2 cellular contexts compared by ENCODE assay signal in the genomic region with DNA sequence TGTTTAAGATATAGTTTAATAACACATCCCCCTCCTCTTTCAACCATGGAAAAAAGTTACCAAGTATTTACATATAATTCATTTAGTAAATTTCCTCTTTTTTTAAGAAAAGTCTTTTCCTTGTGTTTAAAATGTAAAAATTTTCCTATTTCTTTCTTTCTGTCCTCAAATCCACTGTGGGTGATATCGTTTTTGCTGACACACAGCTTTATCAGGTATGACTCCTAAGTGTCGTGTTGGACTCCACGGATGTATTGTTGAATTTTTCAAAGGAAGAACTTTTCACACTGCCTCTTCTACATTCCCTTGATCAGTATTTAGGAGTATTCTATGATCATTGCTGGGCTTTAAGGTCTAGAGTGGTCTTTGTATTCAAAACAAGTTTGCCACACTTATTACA.
TF ChIP-seq lines count a peak whose summit lies in the region.

No MANE protein-coding gene starts in this region.

TF ChIP-seq in HepG2, 621 proteins besides CTCF, POLR2A, EP300 and RAD21 (continues in another document):
- TF ChIP-seq, protein P1, sequence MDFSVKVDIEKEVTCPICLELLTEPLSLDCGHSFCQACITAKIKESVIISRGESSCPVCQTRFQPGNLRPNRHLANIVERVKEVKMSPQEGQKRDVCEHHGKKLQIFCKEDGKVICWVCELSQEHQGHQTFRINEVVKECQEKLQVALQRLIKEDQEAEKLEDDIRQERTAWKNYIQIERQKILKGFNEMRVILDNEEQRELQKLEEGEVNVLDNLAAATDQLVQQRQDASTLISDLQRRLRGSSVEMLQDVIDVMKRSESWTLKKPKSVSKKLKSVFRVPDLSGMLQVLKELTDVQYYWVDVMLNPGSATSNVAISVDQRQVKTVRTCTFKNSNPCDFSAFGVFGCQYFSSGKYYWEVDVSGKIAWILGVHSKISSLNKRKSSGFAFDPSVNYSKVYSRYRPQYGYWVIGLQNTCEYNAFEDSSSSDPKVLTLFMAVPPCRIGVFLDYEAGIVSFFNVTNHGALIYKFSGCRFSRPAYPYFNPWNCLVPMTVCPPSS (IDR thresholded peaks at IDR 0.05), result no peak
- TF ChIP-seq ZNF782 (CRISPR knock-in tag; IDR thresholded peaks at IDR 0.05; ENCODE audit: borderline replicate concordance) (no peak), SPEN (CRISPR knock-in tag; IDR thresholded peaks at IDR 0.05; ENCODE audit: low read depth) (no peak), MAFF (IDR thresholded peaks at IDR 0.05; ENCODE audit: low read depth, low read length) (peak; percentile 70), FOXJ3 (CRISPR knock-in tag; IDR thresholded peaks at IDR 0.05; ENCODE audit: borderline replicate concordance) (no peak), ZKSCAN5 (CRISPR knock-in tag; IDR thresholded peaks at IDR 0.05) (no peak), ZNF674 (CRISPR knock-in tag; IDR thresholded peaks at IDR 0.05; ENCODE audit: low read depth) (no peak), ZSCAN20 (CRISPR knock-in tag; IDR thresholded peaks at IDR 0.05; ENCODE audit: borderline replicate concordance) (no peak)
- TF ChIP-seq, protein P2, sequence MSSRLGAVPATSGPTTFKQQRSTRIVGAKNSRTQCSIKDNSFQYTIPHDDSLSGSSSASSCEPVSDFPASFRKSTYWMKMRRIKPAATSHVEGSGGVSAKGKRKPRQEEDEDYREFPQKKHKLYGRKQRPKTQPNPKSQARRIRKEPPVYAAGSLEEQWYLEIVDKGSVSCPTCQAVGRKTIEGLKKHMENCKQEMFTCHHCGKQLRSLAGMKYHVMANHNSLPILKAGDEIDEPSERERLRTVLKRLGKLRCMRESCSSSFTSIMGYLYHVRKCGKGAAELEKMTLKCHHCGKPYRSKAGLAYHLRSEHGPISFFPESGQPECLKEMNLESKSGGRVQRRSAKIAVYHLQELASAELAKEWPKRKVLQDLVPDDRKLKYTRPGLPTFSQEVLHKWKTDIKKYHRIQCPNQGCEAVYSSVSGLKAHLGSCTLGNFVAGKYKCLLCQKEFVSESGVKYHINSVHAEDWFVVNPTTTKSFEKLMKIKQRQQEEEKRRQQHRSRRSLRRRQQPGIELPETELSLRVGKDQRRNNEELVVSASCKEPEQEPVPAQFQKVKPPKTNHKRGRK (CRISPR knock-in tag; IDR thresholded peaks at IDR 0.05), result no peak
- TF ChIP-seq, protein P3, sequence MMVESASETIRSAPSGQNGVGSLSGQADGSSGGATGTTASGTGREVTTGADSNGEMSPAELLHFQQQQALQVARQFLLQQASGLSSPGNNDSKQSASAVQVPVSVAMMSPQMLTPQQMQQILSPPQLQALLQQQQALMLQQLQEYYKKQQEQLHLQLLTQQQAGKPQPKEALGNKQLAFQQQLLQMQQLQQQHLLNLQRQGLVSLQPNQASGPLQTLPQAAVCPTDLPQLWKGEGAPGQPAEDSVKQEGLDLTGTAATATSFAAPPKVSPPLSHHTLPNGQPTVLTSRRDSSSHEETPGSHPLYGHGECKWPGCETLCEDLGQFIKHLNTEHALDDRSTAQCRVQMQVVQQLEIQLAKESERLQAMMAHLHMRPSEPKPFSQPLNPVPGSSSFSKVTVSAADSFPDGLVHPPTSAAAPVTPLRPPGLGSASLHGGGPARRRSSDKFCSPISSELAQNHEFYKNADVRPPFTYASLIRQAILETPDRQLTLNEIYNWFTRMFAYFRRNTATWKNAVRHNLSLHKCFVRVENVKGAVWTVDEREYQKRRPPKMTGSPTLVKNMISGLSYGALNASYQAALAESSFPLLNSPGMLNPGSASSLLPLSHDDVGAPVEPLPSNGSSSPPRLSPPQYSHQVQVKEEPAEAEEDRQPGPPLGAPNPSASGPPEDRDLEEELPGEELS (CRISPR knock-in tag; IDR thresholded peaks at IDR 0.05), result no peak

TF ChIP-seq in GM23338, 12 proteins besides CTCF, POLR2A, EP300 and RAD21:
- TF ChIP-seq ZNF114 (CRISPR knock-in tag; IDR thresholded peaks at IDR 0.05), result no peak
- no peak for TF ChIP-seq JUNB (IDR thresholded peaks at IDR 0.05; ENCODE audit: unreplicated experiment)
- TF ChIP-seq STAT1 (IDR thresholded peaks at IDR 0.05; ENCODE audit: unreplicated experiment), result no peak
- TF ChIP-seq CREB1 (CRISPR knock-in tag; IDR thresholded peaks at IDR 0.05; ENCODE audit: low read depth), result no peak
- no peak for TF ChIP-seq EZH2 (IDR thresholded peaks at IDR 0.05; ENCODE audit: low read depth, unreplicated experiment)
- TF ChIP-seq, protein P4, sequence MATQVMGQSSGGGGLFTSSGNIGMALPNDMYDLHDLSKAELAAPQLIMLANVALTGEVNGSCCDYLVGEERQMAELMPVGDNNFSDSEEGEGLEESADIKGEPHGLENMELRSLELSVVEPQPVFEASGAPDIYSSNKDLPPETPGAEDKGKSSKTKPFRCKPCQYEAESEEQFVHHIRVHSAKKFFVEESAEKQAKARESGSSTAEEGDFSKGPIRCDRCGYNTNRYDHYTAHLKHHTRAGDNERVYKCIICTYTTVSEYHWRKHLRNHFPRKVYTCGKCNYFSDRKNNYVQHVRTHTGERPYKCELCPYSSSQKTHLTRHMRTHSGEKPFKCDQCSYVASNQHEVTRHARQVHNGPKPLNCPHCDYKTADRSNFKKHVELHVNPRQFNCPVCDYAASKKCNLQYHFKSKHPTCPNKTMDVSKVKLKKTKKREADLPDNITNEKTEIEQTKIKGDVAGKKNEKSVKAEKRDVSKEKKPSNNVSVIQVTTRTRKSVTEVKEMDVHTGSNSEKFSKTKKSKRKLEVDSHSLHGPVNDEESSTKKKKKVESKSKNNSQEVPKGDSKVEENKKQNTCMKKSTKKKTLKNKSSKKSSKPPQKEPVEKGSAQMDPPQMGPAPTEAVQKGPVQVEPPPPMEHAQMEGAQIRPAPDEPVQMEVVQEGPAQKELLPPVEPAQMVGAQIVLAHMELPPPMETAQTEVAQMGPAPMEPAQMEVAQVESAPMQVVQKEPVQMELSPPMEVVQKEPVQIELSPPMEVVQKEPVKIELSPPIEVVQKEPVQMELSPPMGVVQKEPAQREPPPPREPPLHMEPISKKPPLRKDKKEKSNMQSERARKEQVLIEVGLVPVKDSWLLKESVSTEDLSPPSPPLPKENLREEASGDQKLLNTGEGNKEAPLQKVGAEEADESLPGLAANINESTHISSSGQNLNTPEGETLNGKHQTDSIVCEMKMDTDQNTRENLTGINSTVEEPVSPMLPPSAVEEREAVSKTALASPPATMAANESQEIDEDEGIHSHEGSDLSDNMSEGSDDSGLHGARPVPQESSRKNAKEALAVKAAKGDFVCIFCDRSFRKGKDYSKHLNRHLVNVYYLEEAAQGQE (IDR thresholded peaks at IDR 0.05; ENCODE audit: unreplicated experiment), result no peak
- TF ChIP-seq EZH2phosphoT487 (IDR thresholded peaks at IDR 0.05; ENCODE audit: unreplicated experiment), result no peak
- no peak for TF ChIP-seq ZNF331 (CRISPR knock-in tag; IDR thresholded peaks at IDR 0.05; ENCODE audit: low read depth)
- TF ChIP-seq NANOG (IDR thresholded peaks at IDR 0.05; ENCODE audit: borderline replicate concordance), result no peak
- TF ChIP-seq, protein P5, sequence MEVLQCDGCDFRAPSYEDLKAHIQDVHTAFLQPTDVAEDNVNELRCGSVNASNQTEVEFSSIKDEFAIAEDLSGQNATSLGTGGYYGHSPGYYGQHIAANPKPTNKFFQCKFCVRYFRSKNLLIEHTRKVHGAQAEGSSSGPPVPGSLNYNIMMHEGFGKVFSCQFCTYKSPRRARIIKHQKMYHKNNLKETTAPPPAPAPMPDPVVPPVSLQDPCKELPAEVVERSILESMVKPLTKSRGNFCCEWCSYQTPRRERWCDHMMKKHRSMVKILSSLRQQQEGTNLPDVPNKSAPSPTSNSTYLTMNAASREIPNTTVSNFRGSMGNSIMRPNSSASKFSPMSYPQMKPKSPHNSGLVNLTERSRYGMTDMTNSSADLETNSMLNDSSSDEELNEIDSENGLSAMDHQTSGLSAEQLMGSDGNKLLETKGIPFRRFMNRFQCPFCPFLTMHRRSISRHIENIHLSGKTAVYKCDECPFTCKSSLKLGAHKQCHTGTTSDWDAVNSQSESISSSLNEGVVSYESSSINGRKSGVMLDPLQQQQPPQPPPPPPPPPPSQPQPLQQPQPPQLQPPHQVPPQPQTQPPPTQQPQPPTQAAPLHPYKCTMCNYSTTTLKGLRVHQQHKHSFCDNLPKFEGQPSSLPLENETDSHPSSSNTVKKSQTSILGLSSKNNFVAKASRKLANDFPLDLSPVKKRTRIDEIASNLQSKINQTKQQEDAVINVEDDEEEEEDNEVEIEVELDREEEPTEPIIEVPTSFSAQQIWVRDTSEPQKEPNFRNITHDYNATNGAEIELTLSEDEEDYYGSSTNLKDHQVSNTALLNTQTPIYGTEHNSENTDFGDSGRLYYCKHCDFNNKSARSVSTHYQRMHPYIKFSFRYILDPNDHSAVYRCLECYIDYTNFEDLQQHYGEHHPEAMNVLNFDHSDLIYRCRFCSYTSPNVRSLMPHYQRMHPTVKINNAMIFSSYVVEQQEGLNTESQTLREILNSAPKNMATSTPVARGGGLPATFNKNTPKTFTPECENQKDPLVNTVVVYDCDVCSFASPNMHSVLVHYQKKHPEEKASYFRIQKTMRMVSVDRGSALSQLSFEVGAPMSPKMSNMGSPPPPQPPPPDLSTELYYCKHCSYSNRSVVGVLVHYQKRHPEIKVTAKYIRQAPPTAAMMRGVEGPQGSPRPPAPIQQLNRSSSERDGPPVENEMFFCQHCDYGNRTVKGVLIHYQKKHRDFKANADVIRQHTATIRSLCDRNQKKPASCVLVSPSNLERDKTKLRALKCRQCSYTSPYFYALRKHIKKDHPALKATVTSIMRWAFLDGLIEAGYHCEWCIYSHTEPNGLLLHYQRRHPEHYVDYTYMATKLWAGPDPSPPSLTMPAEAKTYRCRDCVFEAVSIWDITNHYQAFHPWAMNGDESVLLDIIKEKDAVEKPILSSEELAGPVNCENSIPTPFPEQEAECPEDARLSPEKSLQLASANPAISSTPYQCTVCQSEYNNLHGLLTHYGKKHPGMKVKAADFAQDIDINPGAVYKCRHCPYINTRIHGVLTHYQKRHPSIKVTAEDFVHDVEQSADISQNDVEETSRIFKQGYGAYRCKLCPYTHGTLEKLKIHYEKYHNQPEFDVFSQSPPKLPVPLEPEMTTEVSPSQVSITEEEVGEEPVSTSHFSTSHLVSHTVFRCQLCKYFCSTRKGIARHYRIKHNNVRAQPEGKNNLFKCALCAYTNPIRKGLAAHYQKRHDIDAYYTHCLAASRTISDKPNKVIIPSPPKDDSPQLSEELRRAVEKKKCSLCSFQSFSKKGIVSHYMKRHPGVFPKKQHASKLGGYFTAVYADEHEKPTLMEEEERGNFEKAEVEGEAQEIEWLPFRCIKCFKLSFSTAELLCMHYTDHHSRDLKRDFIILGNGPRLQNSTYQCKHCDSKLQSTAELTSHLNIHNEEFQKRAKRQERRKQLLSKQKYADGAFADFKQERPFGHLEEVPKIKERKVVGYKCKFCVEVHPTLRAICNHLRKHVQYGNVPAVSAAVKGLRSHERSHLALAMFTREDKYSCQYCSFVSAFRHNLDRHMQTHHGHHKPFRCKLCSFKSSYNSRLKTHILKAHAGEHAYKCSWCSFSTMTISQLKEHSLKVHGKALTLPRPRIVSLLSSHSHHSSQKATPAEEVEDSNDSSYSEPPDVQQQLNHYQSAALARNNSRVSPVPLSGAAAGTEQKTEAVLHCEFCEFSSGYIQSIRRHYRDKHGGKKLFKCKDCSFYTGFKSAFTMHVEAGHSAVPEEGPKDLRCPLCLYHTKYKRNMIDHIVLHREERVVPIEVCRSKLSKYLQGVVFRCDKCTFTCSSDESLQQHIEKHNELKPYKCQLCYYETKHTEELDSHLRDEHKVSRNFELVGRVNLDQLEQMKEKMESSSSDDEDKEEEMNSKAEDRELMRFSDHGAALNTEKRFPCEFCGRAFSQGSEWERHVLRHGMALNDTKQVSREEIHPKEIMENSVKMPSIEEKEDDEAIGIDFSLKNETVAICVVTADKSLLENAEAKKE (CRISPR knock-in tag; IDR thresholded peaks at IDR 0.05), result no peak
- TF ChIP-seq, protein P6, sequence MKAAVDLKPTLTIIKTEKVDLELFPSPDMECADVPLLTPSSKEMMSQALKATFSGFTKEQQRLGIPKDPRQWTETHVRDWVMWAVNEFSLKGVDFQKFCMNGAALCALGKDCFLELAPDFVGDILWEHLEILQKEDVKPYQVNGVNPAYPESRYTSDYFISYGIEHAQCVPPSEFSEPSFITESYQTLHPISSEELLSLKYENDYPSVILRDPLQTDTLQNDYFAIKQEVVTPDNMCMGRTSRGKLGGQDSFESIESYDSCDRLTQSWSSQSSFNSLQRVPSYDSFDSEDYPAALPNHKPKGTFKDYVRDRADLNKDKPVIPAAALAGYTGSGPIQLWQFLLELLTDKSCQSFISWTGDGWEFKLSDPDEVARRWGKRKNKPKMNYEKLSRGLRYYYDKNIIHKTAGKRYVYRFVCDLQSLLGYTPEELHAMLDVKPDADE (IDR thresholded peaks at IDR 0.05), result no peak
- no peak for TF ChIP-seq POLR2AphosphoS5 (IDR thresholded peaks at IDR 0.05; ENCODE audit: low read depth)
